In genomic region chr7:100674441-100675407, GRCh38 we compare ENCODE assay signal across 2 cellular contexts.
TF ChIP-seq lines count a peak whose summit lies in the region.

No MANE protein-coding gene starts in this region.

TF ChIP-seq in HEK293, 187 proteins besides CTCF, POLR2A, EP300 and RAD21 (continues in another document):
- TF ChIP-seq ZNF239 (tag by site-specific recombination; IDR thresholded peaks at IDR 0.05) (no peak), SALL2 (tag by site-specific recombination; IDR thresholded peaks at IDR 0.05; ENCODE audit: borderline replicate concordance) (no peak), ZNF501 (tag by site-specific recombination; IDR thresholded peaks at IDR 0.05) (no peak), BCL11A (tag by site-specific recombination; IDR thresholded peaks at IDR 0.05; ENCODE audit: low read depth) (no peak), GLIS2 (tag by site-specific recombination; IDR thresholded peaks at IDR 0.05) (0 out of 2 replicates have a peak, but pooled peaks have one; percentile 38), ZNF18 (tag by site-specific recombination; IDR thresholded peaks at IDR 0.05) (no peak), KLF9 (tag by site-specific recombination; IDR thresholded peaks at IDR 0.05; ENCODE audit: low read depth) (no peak), ZNF48 (tag by site-specific recombination; IDR thresholded peaks at IDR 0.05) (no peak), ZNF600 (tag by site-specific recombination; IDR thresholded peaks at IDR 0.05) (no peak), ZNF626 (tag by site-specific recombination; IDR thresholded peaks at IDR 0.05) (no peak), ZNF416 (tag by site-specific recombination; IDR thresholded peaks at IDR 0.05) (no peak), ZSCAN4 (tag by site-specific recombination; IDR thresholded peaks at IDR 0.05) (no peak), EGR2 (tag by site-specific recombination; IDR thresholded peaks at IDR 0.05; ENCODE audit: low read depth) (peak; percentile 72), ZNF585B (tag by site-specific recombination; IDR thresholded peaks at IDR 0.05) (no peak), ZNF23 (tag by site-specific recombination; IDR thresholded peaks at IDR 0.05; ENCODE audit: borderline replicate concordance) (no peak), IKZF3 (tag by site-specific recombination; IDR thresholded peaks at IDR 0.05) (no peak), ZNF112 (tag by site-specific recombination; IDR thresholded peaks at IDR 0.05) (no peak), SCRT2 (tag by site-specific recombination; IDR thresholded peaks at IDR 0.05) (peak; percentile 87), ZNF423 (tag by site-specific recombination; IDR thresholded peaks at IDR 0.05) (no peak), ZBTB8A (tag by site-specific recombination; IDR thresholded peaks at IDR 0.05) (peak; percentile 71), ZBTB17 (tag by site-specific recombination; IDR thresholded peaks at IDR 0.05) (peak; percentile 23; the same call in 1 of the 2 replicates), TRIM28 (IDR thresholded peaks at IDR 0.05; ENCODE audit: borderline replicate concordance, low read length) (no peak), ZNF341 (tag by site-specific recombination; IDR thresholded peaks at IDR 0.05; ENCODE audit: low read depth) (no peak), ZNF184 (tag by site-specific recombination; IDR thresholded peaks at IDR 0.05) (no peak), FEZF1 (tag by site-specific recombination; IDR thresholded peaks at IDR 0.05) (no peak), ZNF791 (tag by site-specific recombination; IDR thresholded peaks at IDR 0.05) (no peak), ZIC2 (tag by site-specific recombination; IDR thresholded peaks at IDR 0.05) (0 out of 2 replicates have a peak, but pooled peaks have one; percentile 19), ZNF221 (tag by site-specific recombination; IDR thresholded peaks at IDR 0.05; ENCODE audit: borderline replicate concordance) (no peak)
- TF ChIP-seq, protein P1, sequence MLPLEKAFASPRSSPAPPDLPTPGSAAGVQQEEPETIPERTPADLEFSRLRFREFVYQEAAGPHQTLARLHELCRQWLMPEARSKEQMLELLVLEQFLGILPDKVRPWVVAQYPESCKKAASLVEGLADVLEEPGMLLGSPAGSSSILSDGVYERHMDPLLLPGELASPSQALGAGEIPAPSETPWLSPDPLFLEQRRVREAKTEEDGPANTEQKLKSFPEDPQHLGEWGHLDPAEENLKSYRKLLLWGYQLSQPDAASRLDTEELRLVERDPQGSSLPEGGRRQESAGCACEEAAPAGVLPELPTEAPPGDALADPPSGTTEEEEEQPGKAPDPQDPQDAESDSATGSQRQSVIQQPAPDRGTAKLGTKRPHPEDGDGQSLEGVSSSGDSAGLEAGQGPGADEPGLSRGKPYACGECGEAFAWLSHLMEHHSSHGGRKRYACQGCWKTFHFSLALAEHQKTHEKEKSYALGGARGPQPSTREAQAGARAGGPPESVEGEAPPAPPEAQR (tag by site-specific recombination; IDR thresholded peaks at IDR 0.05) = no peak
- TF ChIP-seq, protein P2, sequence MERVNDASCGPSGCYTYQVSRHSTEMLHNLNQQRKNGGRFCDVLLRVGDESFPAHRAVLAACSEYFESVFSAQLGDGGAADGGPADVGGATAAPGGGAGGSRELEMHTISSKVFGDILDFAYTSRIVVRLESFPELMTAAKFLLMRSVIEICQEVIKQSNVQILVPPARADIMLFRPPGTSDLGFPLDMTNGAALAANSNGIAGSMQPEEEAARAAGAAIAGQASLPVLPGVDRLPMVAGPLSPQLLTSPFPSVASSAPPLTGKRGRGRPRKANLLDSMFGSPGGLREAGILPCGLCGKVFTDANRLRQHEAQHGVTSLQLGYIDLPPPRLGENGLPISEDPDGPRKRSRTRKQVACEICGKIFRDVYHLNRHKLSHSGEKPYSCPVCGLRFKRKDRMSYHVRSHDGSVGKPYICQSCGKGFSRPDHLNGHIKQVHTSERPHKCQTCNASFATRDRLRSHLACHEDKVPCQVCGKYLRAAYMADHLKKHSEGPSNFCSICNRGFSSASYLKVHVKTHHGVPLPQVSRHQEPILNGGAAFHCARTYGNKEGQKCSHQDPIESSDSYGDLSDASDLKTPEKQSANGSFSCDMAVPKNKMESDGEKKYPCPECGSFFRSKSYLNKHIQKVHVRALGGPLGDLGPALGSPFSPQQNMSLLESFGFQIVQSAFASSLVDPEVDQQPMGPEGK (tag by site-specific recombination; IDR thresholded peaks at IDR 0.05) = peak; percentile 84
- TF ChIP-seq, protein P3, sequence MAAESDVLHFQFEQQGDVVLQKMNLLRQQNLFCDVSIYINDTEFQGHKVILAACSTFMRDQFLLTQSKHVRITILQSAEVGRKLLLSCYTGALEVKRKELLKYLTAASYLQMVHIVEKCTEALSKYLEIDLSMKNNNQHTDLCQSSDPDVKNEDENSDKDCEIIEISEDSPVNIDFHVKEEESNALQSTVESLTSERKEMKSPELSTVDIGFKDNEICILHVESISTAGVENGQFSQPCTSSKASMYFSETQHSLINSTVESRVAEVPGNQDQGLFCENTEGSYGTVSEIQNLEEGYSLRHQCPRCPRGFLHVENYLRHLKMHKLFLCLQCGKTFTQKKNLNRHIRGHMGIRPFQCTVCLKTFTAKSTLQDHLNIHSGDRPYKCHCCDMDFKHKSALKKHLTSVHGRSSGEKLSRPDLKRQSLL (tag by site-specific recombination; IDR thresholded peaks at IDR 0.05) = no peak

TF ChIP-seq in H1, 55 proteins besides CTCF, POLR2A, EP300 and RAD21:
- TF ChIP-seq SIN3A (conservative IDR thresholded peaks at IDR 0.05 in 1 of 2, IDR thresholded peaks at IDR 0.05 in 1 of 2; ENCODE audit: low read depth in 1 of 2, low read length in 2 of 2) = 0 out of 4 replicates have a peak, but pooled peaks of 1 of the 2 experiments have one; percentile 27
- TF ChIP-seq ATF2 (IDR thresholded peaks at IDR 0.05; ENCODE audit: low read length) = no peak
- no peak for TF ChIP-seq CEBPB (IDR thresholded peaks at IDR 0.05; ENCODE audit: low read depth, low read length)
- TF ChIP-seq, protein P4, sequence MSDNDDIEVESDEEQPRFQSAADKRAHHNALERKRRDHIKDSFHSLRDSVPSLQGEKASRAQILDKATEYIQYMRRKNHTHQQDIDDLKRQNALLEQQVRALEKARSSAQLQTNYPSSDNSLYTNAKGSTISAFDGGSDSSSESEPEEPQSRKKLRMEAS (IDR thresholded peaks at IDR 0.05) = no peak
- TF ChIP-seq SIRT6 (IDR thresholded peaks at IDR 0.05; ENCODE audit: low read length) = no peak
- TF ChIP-seq TEAD4 (IDR thresholded peaks at IDR 0.05; ENCODE audit: low read depth, low read length) = no peak
- no peak for TF ChIP-seq SUZ12 (IDR thresholded peaks at IDR 0.05; ENCODE audit: low read length)
- 0 out of 4 replicates have a peak, but pooled peaks of 1 of the 2 experiments have one; percentile 40 for TF ChIP-seq HDAC2 (IDR thresholded peaks at IDR 0.05; ENCODE audit: borderline replicate concordance in 1 of 2, low read depth in 2 of 2, low read length in 2 of 2)
- 0 out of 2 replicates have a peak, but pooled peaks have one; percentile 32 for TF ChIP-seq YY1 (IDR thresholded peaks at IDR 0.05; ENCODE audit: low read depth, low read length)
